ENCODE assay signal across 1 cellular context in genomic region chr2:120314656-120315366, GRCh38.
TF ChIP-seq lines count a peak whose summit lies in the region.

No MANE protein-coding gene starts in this region.

TF ChIP-seq in HepG2, 621 proteins besides CTCF, POLR2A, EP300 and RAD21:
- TF ChIP-seq, protein P1, sequence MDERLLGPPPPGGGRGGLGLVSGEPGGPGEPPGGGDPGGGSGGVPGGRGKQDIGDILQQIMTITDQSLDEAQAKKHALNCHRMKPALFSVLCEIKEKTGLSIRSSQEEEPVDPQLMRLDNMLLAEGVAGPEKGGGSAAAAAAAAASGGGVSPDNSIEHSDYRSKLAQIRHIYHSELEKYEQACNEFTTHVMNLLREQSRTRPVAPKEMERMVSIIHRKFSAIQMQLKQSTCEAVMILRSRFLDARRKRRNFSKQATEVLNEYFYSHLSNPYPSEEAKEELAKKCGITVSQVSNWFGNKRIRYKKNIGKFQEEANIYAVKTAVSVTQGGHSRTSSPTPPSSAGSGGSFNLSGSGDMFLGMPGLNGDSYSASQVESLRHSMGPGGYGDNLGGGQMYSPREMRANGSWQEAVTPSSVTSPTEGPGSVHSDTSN (CRISPR knock-in tag; IDR thresholded peaks at IDR 0.05), result no peak
- TF ChIP-seq NFIB (CRISPR knock-in tag; IDR thresholded peaks at IDR 0.05; ENCODE audit: borderline replicate concordance), result no peak
- no peak for TF ChIP-seq POGZ (CRISPR knock-in tag; IDR thresholded peaks at IDR 0.05)
- TF ChIP-seq, protein P2, sequence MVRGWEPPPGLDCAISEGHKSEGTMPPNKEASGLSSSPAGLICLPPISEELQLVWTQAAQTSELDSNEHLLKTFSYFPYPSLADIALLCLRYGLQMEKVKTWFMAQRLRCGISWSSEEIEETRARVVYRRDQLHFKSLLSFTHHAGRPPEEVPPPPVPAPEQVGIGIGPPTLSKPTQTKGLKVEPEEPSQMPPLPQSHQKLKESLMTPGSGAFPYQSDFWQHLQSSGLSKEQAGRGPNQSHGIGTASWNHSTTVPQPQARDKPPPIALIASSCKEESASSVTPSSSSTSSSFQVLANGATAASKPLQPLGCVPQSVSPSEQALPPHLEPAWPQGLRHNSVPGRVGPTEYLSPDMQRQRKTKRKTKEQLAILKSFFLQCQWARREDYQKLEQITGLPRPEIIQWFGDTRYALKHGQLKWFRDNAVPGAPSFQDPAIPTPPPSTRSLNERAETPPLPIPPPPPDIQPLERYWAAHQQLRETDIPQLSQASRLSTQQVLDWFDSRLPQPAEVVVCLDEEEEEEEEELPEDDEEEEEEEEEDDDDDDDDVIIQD (CRISPR knock-in tag; IDR thresholded peaks at IDR 0.05; ENCODE audit: low read depth), result no peak
- TF ChIP-seq ZNF160 (CRISPR knock-in tag; IDR thresholded peaks at IDR 0.05), result no peak
- no peak for TF ChIP-seq PHB2 (IDR thresholded peaks at IDR 0.05; ENCODE audit: partially characterized antibody)
- no peak for TF ChIP-seq ZNF83 (CRISPR knock-in tag; IDR thresholded peaks at IDR 0.05; ENCODE audit: borderline replicate concordance)
- TF ChIP-seq ZNF816 (CRISPR knock-in tag; IDR thresholded peaks at IDR 0.05; ENCODE audit: borderline replicate concordance), result no peak
- no peak for TF ChIP-seq ZNF224 (CRISPR knock-in tag; IDR thresholded peaks at IDR 0.05)
- no peak for TF ChIP-seq SSRP1 (CRISPR knock-in tag; IDR thresholded peaks at IDR 0.05)
- no peak for TF ChIP-seq FOXO1 (CRISPR knock-in tag; IDR thresholded peaks at IDR 0.05)
- TF ChIP-seq ZNF317 (CRISPR knock-in tag; IDR thresholded peaks at IDR 0.05), result no peak
- TF ChIP-seq SUZ12 (IDR thresholded peaks at IDR 0.05; ENCODE audit: low read depth, low read length), result no peak
- no peak for TF ChIP-seq NONO (IDR thresholded peaks at IDR 0.05)
- TF ChIP-seq NONO (CRISPR knock-in tag; conservative IDR thresholded peaks at IDR 0.05), result no peak
- TF ChIP-seq ISX (CRISPR knock-in tag; conservative IDR thresholded peaks at IDR 0.05), result no peak
- no peak for TF ChIP-seq JUN (CRISPR knock-in tag; IDR thresholded peaks at IDR 0.05)
- TF ChIP-seq HBP1 (CRISPR knock-in tag; IDR thresholded peaks at IDR 0.05; ENCODE audit: low read depth), result no peak
